ENCODE assay signal across 7 cellular contexts in genomic region chr2:12715878-12716249, GRCh38. TPM values are rescaled to one million over a fixed set of nuclear protein-coding genes. Genes with fewer than 3 reads are reported as not detected.
A peak's percentile ranks its signal among the peaks of the same experiment; 100 is the strongest.
DNase-seq lines count a peak whose midpoint lies in the region; ATAC-seq and TF ChIP-seq lines count a peak whose summit lies in the region.

No MANE protein-coding gene starts in this region.

- intact Hi-C loops in Right ventricle myocardium superior (cut with DNase I) = loop anchor here (5.0 to 10.0 kb wide), 9 partner anchors 91 to 891 kb away; no protein-coding TSS in a partner anchor

- no peak overlapping the region for H3K9ac ChIP-seq in trophoblast cell (ENCODE audit: low read length)

- H3K4me2 ChIP-seq in trophoblast cell (ENCODE audit: low read length) = peak overlapping the region; percentile 83

- H3K4me1 Mint-ChIP-seq in activated naive CD4-positive, alpha-beta T cell treated with anti-CD3 and anti-CD28 coated beads, Interleukin-2, amount 50 U/mL, for 24 hours = peaks cover 64% of the 10 kb centered on the region

- peak; percentile 56 to 79 (median 70) for TF ChIP-seq CTCF in upper lobe of left lung (IDR thresholded peaks at IDR 0.05)

- peaks cover 8% of the 10 kb centered on the region for H3K79me1 ChIP-seq in trophoblast cell (ENCODE audit: low read length)

- H3K23ac ChIP-seq in trophoblast cell (ENCODE audit: low read length) = no peak overlapping the region

- peaks cover 7% of the 10 kb centered on the region for H3K9me3 Mint-ChIP-seq in activated naive CD4-positive, alpha-beta T cell treated with anti-CD3 and anti-CD28 coated beads, Interleukin-2, amount 50 U/mL, for 24 hours

- WGBS in trophoblast cell (ENCODE audit: extremely low coverage, insufficient coverage, insufficient read length) = no CpG with 5 or more reads among the region's 10 CpGs
- 2 to 11% methylated on average over 10 of the region's 10 CpGs for WGBS in upper lobe of left lung, 2 donors

- H3K27me3 Mint-ChIP-seq in activated naive CD4-positive, alpha-beta T cell treated with anti-CD3 and anti-CD28 coated beads, Interleukin-2, amount 50 U/mL, for 24 hours = no peaks in the 10 kb centered on the region

- H2AFZ ChIP-seq in trophoblast cell (ENCODE audit: insufficient read depth, low read length, poor library complexity) = peak overlapping the region; percentile 92

- H3K36me3 ChIP-seq in SJSA1 (peaks cover 8% of the 10 kb centered on the region), trophoblast cell (ENCODE audit: control insufficient read depth in 1 of 2, insufficient read depth in 2 of 2, low read length in 2 of 2) (no peaks in the 10 kb centered on the region), upper lobe of left lung (no peaks in the 10 kb centered on the region)

- peak overlapping the region; percentile 86 for H2BK12ac ChIP-seq in trophoblast cell (ENCODE audit: low read length)

- no peaks in the 10 kb centered on the region for H3K9me3 ChIP-seq in SJSA1 (replicated peaks)
- no peaks in the 10 kb centered on the region for H3K9me3 ChIP-seq in trophoblast cell (ENCODE audit: insufficient read depth, low read depth, low read length)
- no peaks in the 10 kb centered on the region for H3K9me3 ChIP-seq in upper lobe of left lung

- peak overlapping the region; percentile 95 for H3K27ac Mint-ChIP-seq in activated naive CD4-positive, alpha-beta T cell treated with anti-CD3 and anti-CD28 coated beads, Interleukin-2, amount 50 U/mL, for 24 hours

- no peak overlapping the region for H4K91ac ChIP-seq in trophoblast cell (ENCODE audit: low read depth, low read length)

- no peak overlapping the region for H2AK5ac ChIP-seq in trophoblast cell (ENCODE audit: low read length)

- no peaks in the 10 kb centered on the region for H3K27me3 ChIP-seq in SJSA1 (replicated peaks)
- H3K27me3 ChIP-seq in trophoblast cell (ENCODE audit: insufficient read depth, low read length) = peaks cover 6% of the 10 kb centered on the region
- H3K27me3 ChIP-seq in upper lobe of left lung = no peaks in the 10 kb centered on the region

- TF ChIP-seq EP300 in upper lobe of left lung (IDR thresholded peaks at IDR 0.05) = peak in 1 of 4 donors; percentile 16

- ATAC-seq in GM18511 (IDR thresholded peaks at IDR 0.05; ENCODE audit: unreplicated experiment) = peak; percentile 49
- peak; percentile 39 for ATAC-seq in Right ventricle myocardium superior (ENCODE audit: poor library complexity)
- ATAC-seq in upper lobe of left lung (ENCODE audit: low FRiP score in 2 of 2) = peak; percentile 47 to 84

- no peak for TF ChIP-seq POLR2A in upper lobe of left lung (IDR thresholded peaks at IDR 0.05)

- H3K4me3 Mint-ChIP-seq in activated naive CD4-positive, alpha-beta T cell treated with anti-CD3 and anti-CD28 coated beads, Interleukin-2, amount 50 U/mL, for 24 hours = peak overlapping the region; percentile 93

- peak overlapping the region; percentile 27 for H4K8ac ChIP-seq in trophoblast cell (ENCODE audit: low read depth, low read length)

- peaks cover 7% of the 10 kb centered on the region for H3K79me2 ChIP-seq in trophoblast cell (ENCODE audit: control insufficient read depth, insufficient read depth, low read length, poor library complexity)

- no peak overlapping the region for H3K4ac ChIP-seq in trophoblast cell (ENCODE audit: low read depth, low read length)

- DNase-seq in KG1 (lab: John Stamatoyannopoulos, UW) = peak; percentile 67
- DNase-seq in SJSA1 (ENCODE audit: low read depth in 1 of 2, low spot score in 2 of 2) = peak in 1 of 2 experiments; percentile 59
- DNase-seq in Right ventricle myocardium superior = peak; percentile 86
- peak; percentile 38 to 55 for DNase-seq in trophoblast cell
- peak in 1 of 2 donors; percentile 89 for DNase-seq in upper lobe of left lung

- H3K4me1 ChIP-seq in SJSA1 (replicated peaks) = peaks cover 38% of the 10 kb centered on the region
- H3K4me1 ChIP-seq in trophoblast cell (ENCODE audit: control insufficient read depth in 1 of 2, insufficient read depth in 2 of 2, low read length in 2 of 2) = peaks cover 0 to 6% of the 10 kb centered on the region in 2 experiments
- H3K4me1 ChIP-seq in upper lobe of left lung = peaks cover 14 to 35% (median 26%) of the 10 kb centered on the region in 4 donors

- H4K12ac ChIP-seq in trophoblast cell (ENCODE audit: low read depth, low read length) = no peak overlapping the region

- no peak overlapping the region for H3K18ac ChIP-seq in trophoblast cell (ENCODE audit: low read length)

- no peak overlapping the region for H3K14ac ChIP-seq in trophoblast cell (ENCODE audit: low read length)

- no peak overlapping the region for H2BK120ac ChIP-seq in trophoblast cell (ENCODE audit: insufficient read depth, low read length, poor library complexity)

- peak overlapping the region; percentile 79 for H3K27ac ChIP-seq in SJSA1
- no peak overlapping the region for H3K27ac ChIP-seq in trophoblast cell (ENCODE audit: low read depth, low read length)
- H3K27ac ChIP-seq in upper lobe of left lung = peak overlapping the region; percentile 90 to 98 (median 93)

- no peak overlapping the region for H2BK5ac ChIP-seq in trophoblast cell (ENCODE audit: low read depth, low read length, poor library complexity)

- H3K4me3 ChIP-seq in SJSA1 (peak overlapping the region; percentile 79), trophoblast cell (ENCODE audit: low read depth, low read length) (no peak overlapping the region), upper lobe of left lung (peak overlapping the region; percentile 7 to 83 (median 69))

- no peaks in the 10 kb centered on the region for H3K36me3 Mint-ChIP-seq in activated naive CD4-positive, alpha-beta T cell treated with anti-CD3 and anti-CD28 coated beads, Interleukin-2, amount 50 U/mL, for 24 hours

RNA-seq across cellular contexts. Expression of gene TRIB2, which starts 0.9 kb away (rescaled TPM):
- total RNA-seq in SJSA1 (2014; rRNA removed; shearing (Covaris generic)) = 16.4 and 36.9 TPM in 2 replicates
- total RNA-seq in Right ventricle myocardium superior (32.1 TPM), upper lobe of left lung (100 to 1,000 TPM in 1 of 6 donors, 10 to 100 TPM in 5; 25.4 to 104 (median 42.4) TPM)
- polyA plus RNA-seq in trophoblast cell (2013) = 6.9 and 8.7 TPM in 2 replicates
